Comparison of ENCODE assay signal across 9 cellular contexts in genomic region chr11:61966673-61967176, GRCh38. TPM values are rescaled to one million over a fixed set of nuclear protein-coding genes. Genes with fewer than 3 reads are reported as not detected.
DNase-seq lines count a peak whose midpoint lies in the region; ATAC-seq, FAIRE-seq and TF ChIP-seq lines count a peak whose summit lies in the region.
"Had no signal": no experiment of that assay in that cellular context is flagged by ENCODE, and none has a peak within 500 bp of the region (broad histone marks: within the 10 kb centered on the region; RNA-seq: fewer than 3 reads in every experiment).

No MANE protein-coding gene starts in this region.

- no peak for ATAC-seq in HG02571 (IDR thresholded peaks at IDR 0.05; ENCODE audit: unreplicated experiment)

- CTCF ChIA-PET in activated naive CD4-positive, alpha-beta T cell treated with anti-CD3 and anti-CD28 coated beads, Interleukin-2, amount 10 ng/mL, durations not matched to agents 7 days and 5 days (lab: Charles Lee), result interaction anchor here (1.1 to 3.4 kb wide), 3 partner anchors 17 to 115 kb away, joined by 3 to 16 read pairs (median 3); no protein-coding TSS in a partner anchor

- H3K27ac Mint-ChIP-seq in activated naive CD4-positive, alpha-beta T cell treated with anti-CD3 and anti-CD28 coated beads, Interleukin-2, amount 10 ng/mL, durations not matched to agents 7 days and 5 days, result peak overlapping the region; percentile 92

- H3K4me1 ChIP-seq in DOHH2 (ENCODE audit: control insufficient read depth, low read length) (peaks cover 70% of the 10 kb centered on the region), hepatocyte (ENCODE audit: insufficient read depth) (peaks cover 42% of the 10 kb centered on the region)

- H3K36me3 ChIP-seq in DOHH2 (ENCODE audit: control insufficient read depth, low read length), result peaks cover 46% of the 10 kb centered on the region
- H3K36me3 ChIP-seq in hepatocyte (replicated peaks; ENCODE audit: insufficient read depth, low read depth), result no peaks in the 10 kb centered on the region

- no peak for TF ChIP-seq CTCF in DOHH2 (IDR thresholded peaks at IDR 0.05; ENCODE audit: low read depth, low read length, poor library complexity, severe bottlenecking)
- TF ChIP-seq CTCF in LNCaP clone FGC (IDR thresholded peaks at IDR 0.05; ENCODE audit: control insufficient read depth, extremely low read depth, insufficient read depth), result no peak
- no peak for TF ChIP-seq CTCF in hepatocyte (IDR thresholded peaks at IDR 0.05; ENCODE audit: poor library complexity)
- TF ChIP-seq CTCF in D721Med (IDR thresholded peaks at IDR 0.05; ENCODE audit: insufficient read depth, missing control alignments), result no peak

- H3K9me3 ChIP-seq in DOHH2 (ENCODE audit: control insufficient read depth, insufficient read depth, low read length), result no peaks in the 10 kb centered on the region
- no peaks in the 10 kb centered on the region for H3K9me3 ChIP-seq in hepatocyte (ENCODE audit: low read depth)

- peaks cover 26% of the 10 kb centered on the region for H3K79me2 ChIP-seq in DOHH2 (ENCODE audit: control insufficient read depth, low read length)
- H3K79me2 ChIP-seq in hepatocyte, result peaks cover 55% of the 10 kb centered on the region

- no peak for FAIRE-seq in D721Med (lab: Jason Lieb, UNC)
- FAIRE-seq: TTC549 had no signal

- H3K4me3 ChIP-seq in DOHH2 (ENCODE audit: low read length) (peak overlapping the region; percentile 98), LNCaP clone FGC (ENCODE audit: low read depth, low read length) (peak overlapping the region; percentile 65), hepatocyte (peak overlapping the region; percentile 93), skin epidermis (peak overlapping the region; percentile 67 to 88 (median 75))

- H3F3A ChIP-seq in DOHH2 (ENCODE audit: control insufficient read depth, insufficient read depth), result peaks cover 27% of the 10 kb centered on the region

- no peaks in the 10 kb centered on the region for H3K27me3 Mint-ChIP-seq in activated naive CD4-positive, alpha-beta T cell treated with anti-CD3 and anti-CD28 coated beads, Interleukin-2, amount 10 ng/mL, durations not matched to agents 7 days and 5 days

- 2% methylated on average over 20 of the region's 20 CpGs for WGBS in hepatocyte (ENCODE audit: low lambda C conversion rate, missing lambda C conversion rate)

- no peaks in the 10 kb centered on the region for H3K9me3 Mint-ChIP-seq in activated naive CD4-positive, alpha-beta T cell treated with anti-CD3 and anti-CD28 coated beads, Interleukin-2, amount 10 ng/mL, durations not matched to agents 7 days and 5 days

- H3K4me1 Mint-ChIP-seq in activated naive CD4-positive, alpha-beta T cell treated with anti-CD3 and anti-CD28 coated beads, Interleukin-2, amount 10 ng/mL, durations not matched to agents 7 days and 5 days, result peaks cover 62% of the 10 kb centered on the region

- peak overlapping the region; percentile 92 for H3K4me3 Mint-ChIP-seq in activated naive CD4-positive, alpha-beta T cell treated with anti-CD3 and anti-CD28 coated beads, Interleukin-2, amount 10 ng/mL, durations not matched to agents 7 days and 5 days

- peak overlapping the region; percentile 73 for H3K4me2 ChIP-seq in DOHH2 (ENCODE audit: low read length)
- peak overlapping the region; percentile 90 for H3K4me2 ChIP-seq in hepatocyte

- H4K20me1 ChIP-seq in DOHH2 (ENCODE audit: control insufficient read depth, insufficient read depth, low read depth, low read length) (peaks cover 37% of the 10 kb centered on the region), hepatocyte (ENCODE audit: insufficient read depth, poor library complexity, severe bottlenecking) (peaks cover 34% of the 10 kb centered on the region)

- H3K27me3 ChIP-seq in DOHH2 (ENCODE audit: control insufficient read depth, low read length), result no peaks in the 10 kb centered on the region
- no peaks in the 10 kb centered on the region for H3K27me3 ChIP-seq in hepatocyte

- no peak overlapping the region for H2AFZ ChIP-seq in hepatocyte

- no peak for DNase-seq in LNCaP clone FGC (ENCODE audit: low read depth)
- DNase-seq in activated naive CD4-positive, alpha-beta T cell treated with anti-CD3 and anti-CD28 coated beads, Interleukin-2, amount 10 ng/mL, durations not matched to agents 7 days and 5 days, result peak; percentile 55
- no peak for DNase-seq in hepatocyte (ENCODE audit: low spot score)
- no peak for DNase-seq in NCI-H510A (lab: John Stamatoyannopoulos, UW)
- DNase-seq in D721Med (ENCODE audit: insufficient read length, low spot score), result no peak

- H3K9me2 ChIP-seq in DOHH2 (replicated peaks; ENCODE audit: control insufficient read depth, low read length) (no peaks in the 10 kb centered on the region), hepatocyte (replicated peaks; ENCODE audit: insufficient read depth) (no peaks in the 10 kb centered on the region)

- H3K27ac ChIP-seq in DOHH2 (ENCODE audit: low read depth, low read length), result peak overlapping the region; percentile 74
- H3K27ac ChIP-seq in hepatocyte, result peak overlapping the region; percentile 98
- H3K27ac ChIP-seq in skin epidermis, result peak overlapping the region; percentile 82 to 100 (median 97)

- peaks cover 51% of the 10 kb centered on the region for H3K36me3 Mint-ChIP-seq in activated naive CD4-positive, alpha-beta T cell treated with anti-CD3 and anti-CD28 coated beads, Interleukin-2, amount 10 ng/mL, durations not matched to agents 7 days and 5 days

RNA-seq across cellular contexts. Expression of gene FTH1, which starts 0.7 kb away (rescaled TPM):
- 1,071 and 1,519 TPM in 2 replicates for total RNA-seq in hepatocyte
- 8,379 and 8,694 TPM in 2 replicates for polyA plus RNA-seq in hepatocyte

RNA-seq across cellular contexts. Expression of gene BEST1, which starts 16.6 kb away (rescaled TPM):
- total RNA-seq in hepatocyte, result 3.5 and 4.7 TPM in 2 replicates
- 5.7 and 6.9 TPM in 2 replicates for polyA plus RNA-seq in hepatocyte

RNA-seq across cellular contexts. Expression of gene RAB3IL1, which starts 49.4 kb away (rescaled TPM):
- 9.1 and 10.8 TPM in 2 replicates for total RNA-seq in hepatocyte
- 15.4 and 18.6 TPM in 2 replicates for polyA plus RNA-seq in hepatocyte
